1 cellular context compared by ENCODE assay signal in the genomic region with DNA sequence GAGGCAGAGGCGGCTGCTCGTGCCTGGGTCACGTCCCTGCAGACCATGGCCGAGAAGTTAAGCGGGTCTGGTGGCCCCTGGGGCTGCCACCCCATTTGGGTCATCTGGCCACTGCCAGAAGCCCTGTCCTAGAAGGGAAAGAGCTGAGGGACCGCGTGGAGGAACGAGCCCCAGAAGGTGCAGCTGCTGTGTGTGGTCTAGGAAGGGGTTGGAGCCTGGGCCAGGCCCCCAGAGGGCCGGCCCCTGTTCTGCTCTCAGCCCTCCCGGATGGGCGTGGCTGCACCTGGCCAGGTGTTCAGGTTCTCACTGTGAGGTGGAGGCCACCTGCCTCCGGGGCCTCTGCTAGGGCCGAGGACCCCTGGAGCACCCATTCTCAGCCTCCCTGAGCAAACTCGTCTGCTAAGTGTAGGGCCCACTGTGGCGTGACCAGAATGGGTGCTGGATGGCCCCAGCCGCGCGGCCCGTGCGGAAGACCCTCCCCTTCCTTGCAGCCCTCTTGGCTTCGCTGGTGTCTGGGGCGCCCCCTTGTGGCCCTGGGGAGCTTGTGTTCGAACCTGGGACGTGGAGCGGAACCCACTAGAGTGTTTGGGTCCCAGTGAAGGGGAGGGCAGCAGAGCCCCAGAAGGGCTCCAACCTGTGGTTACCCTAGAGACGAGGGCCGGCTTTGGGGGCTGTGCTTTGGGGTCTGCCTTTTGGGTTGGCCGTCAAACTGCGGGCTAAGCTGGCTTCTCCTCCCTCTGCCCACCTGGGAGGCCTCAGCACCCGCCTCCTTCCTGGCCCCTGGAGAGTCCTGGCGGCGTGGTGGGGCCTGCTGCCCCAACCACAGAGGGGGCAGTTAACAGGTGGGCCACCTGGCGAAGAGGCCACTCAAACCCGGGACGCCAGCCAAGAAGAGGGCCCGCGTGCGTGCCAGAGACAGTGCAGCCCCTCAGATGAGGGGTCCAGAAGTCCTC.
TF ChIP-seq lines count a peak whose summit lies in the region.

No MANE protein-coding gene starts in this region.

TF ChIP-seq in HEK293, 187 proteins besides CTCF, POLR2A, EP300 and RAD21 (continued from another document and continues in another):
- TF ChIP-seq, protein P1, sequence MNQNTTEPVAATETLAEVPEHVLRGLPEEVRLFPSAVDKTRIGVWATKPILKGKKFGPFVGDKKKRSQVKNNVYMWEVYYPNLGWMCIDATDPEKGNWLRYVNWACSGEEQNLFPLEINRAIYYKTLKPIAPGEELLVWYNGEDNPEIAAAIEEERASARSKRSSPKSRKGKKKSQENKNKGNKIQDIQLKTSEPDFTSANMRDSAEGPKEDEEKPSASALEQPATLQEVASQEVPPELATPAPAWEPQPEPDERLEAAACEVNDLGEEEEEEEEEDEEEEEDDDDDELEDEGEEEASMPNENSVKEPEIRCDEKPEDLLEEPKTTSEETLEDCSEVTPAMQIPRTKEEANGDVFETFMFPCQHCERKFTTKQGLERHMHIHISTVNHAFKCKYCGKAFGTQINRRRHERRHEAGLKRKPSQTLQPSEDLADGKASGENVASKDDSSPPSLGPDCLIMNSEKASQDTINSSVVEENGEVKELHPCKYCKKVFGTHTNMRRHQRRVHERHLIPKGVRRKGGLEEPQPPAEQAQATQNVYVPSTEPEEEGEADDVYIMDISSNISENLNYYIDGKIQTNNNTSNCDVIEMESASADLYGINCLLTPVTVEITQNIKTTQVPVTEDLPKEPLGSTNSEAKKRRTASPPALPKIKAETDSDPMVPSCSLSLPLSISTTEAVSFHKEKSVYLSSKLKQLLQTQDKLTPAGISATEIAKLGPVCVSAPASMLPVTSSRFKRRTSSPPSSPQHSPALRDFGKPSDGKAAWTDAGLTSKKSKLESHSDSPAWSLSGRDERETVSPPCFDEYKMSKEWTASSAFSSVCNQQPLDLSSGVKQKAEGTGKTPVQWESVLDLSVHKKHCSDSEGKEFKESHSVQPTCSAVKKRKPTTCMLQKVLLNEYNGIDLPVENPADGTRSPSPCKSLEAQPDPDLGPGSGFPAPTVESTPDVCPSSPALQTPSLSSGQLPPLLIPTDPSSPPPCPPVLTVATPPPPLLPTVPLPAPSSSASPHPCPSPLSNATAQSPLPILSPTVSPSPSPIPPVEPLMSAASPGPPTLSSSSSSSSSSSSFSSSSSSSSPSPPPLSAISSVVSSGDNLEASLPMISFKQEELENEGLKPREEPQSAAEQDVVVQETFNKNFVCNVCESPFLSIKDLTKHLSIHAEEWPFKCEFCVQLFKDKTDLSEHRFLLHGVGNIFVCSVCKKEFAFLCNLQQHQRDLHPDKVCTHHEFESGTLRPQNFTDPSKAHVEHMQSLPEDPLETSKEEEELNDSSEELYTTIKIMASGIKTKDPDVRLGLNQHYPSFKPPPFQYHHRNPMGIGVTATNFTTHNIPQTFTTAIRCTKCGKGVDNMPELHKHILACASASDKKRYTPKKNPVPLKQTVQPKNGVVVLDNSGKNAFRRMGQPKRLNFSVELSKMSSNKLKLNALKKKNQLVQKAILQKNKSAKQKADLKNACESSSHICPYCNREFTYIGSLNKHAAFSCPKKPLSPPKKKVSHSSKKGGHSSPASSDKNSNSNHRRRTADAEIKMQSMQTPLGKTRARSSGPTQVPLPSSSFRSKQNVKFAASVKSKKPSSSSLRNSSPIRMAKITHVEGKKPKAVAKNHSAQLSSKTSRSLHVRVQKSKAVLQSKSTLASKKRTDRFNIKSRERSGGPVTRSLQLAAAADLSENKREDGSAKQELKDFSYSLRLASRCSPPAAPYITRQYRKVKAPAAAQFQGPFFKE (tag by site-specific recombination; IDR thresholded peaks at IDR 0.05; ENCODE audit: borderline replicate concordance), result no peak
- TF ChIP-seq, protein P2, sequence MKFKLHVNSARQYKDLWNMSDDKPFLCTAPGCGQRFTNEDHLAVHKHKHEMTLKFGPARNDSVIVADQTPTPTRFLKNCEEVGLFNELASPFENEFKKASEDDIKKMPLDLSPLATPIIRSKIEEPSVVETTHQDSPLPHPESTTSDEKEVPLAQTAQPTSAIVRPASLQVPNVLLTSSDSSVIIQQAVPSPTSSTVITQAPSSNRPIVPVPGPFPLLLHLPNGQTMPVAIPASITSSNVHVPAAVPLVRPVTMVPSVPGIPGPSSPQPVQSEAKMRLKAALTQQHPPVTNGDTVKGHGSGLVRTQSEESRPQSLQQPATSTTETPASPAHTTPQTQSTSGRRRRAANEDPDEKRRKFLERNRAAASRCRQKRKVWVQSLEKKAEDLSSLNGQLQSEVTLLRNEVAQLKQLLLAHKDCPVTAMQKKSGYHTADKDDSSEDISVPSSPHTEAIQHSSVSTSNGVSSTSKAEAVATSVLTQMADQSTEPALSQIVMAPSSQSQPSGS (tag by site-specific recombination; IDR thresholded peaks at IDR 0.05; ENCODE audit: low read depth), result no peak
- TF ChIP-seq ZNF37A (tag by site-specific recombination; IDR thresholded peaks at IDR 0.05) (no peak), SP2 (tag by site-specific recombination; IDR thresholded peaks at IDR 0.05) (peak; percentile 77), TRIM28 (IDR thresholded peaks at IDR 0.05; ENCODE audit: borderline replicate concordance, low read length) (no peak), ZNF175 (tag by site-specific recombination; IDR thresholded peaks at IDR 0.05) (no peak), FEZF1 (tag by site-specific recombination; IDR thresholded peaks at IDR 0.05) (no peak), ZBTB17 (tag by site-specific recombination; IDR thresholded peaks at IDR 0.05) (peak; percentile 40; the same call in 1 of the 2 replicates), ZBTB8A (tag by site-specific recombination; IDR thresholded peaks at IDR 0.05) (peak; percentile 89), ZNF112 (tag by site-specific recombination; IDR thresholded peaks at IDR 0.05) (no peak), ZNF48 (tag by site-specific recombination; IDR thresholded peaks at IDR 0.05) (no peak), ZNF311 (tag by site-specific recombination; IDR thresholded peaks at IDR 0.05; ENCODE audit: borderline replicate concordance) (no peak), ZNF626 (tag by site-specific recombination; IDR thresholded peaks at IDR 0.05) (no peak), HOXD13 (CRISPR knock-in tag; IDR thresholded peaks at IDR 0.05; ENCODE audit: borderline replicate concordance) (no peak), ZNF560 (tag by site-specific recombination; IDR thresholded peaks at IDR 0.05; ENCODE audit: borderline replicate concordance) (no peak), ZFP37 (tag by site-specific recombination; IDR thresholded peaks at IDR 0.05) (no peak), ZNF776 (tag by site-specific recombination; IDR thresholded peaks at IDR 0.05; ENCODE audit: borderline replicate concordance) (no peak), ZNF747 (tag by site-specific recombination; IDR thresholded peaks at IDR 0.05) (no peak), ZSCAN23 (tag by site-specific recombination; IDR thresholded peaks at IDR 0.05) (no peak), ZNF423 (tag by site-specific recombination; IDR thresholded peaks at IDR 0.05) (peak; percentile 60), ZNF621 (tag by site-specific recombination; IDR thresholded peaks at IDR 0.05) (no peak), ZNF341 (tag by site-specific recombination; IDR thresholded peaks at IDR 0.05; ENCODE audit: low read depth) (no peak; the same call in 1 of the 2 replicates)
- TF ChIP-seq, protein P3, sequence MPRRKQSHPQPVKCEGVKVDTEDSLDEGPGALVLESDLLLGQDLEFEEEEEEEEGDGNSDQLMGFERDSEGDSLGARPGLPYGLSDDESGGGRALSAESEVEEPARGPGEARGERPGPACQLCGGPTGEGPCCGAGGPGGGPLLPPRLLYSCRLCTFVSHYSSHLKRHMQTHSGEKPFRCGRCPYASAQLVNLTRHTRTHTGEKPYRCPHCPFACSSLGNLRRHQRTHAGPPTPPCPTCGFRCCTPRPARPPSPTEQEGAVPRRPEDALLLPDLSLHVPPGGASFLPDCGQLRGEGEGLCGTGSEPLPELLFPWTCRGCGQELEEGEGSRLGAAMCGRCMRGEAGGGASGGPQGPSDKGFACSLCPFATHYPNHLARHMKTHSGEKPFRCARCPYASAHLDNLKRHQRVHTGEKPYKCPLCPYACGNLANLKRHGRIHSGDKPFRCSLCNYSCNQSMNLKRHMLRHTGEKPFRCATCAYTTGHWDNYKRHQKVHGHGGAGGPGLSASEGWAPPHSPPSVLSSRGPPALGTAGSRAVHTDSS (tag by site-specific recombination; IDR thresholded peaks at IDR 0.05), result no peak
- TF ChIP-seq, protein P4, sequence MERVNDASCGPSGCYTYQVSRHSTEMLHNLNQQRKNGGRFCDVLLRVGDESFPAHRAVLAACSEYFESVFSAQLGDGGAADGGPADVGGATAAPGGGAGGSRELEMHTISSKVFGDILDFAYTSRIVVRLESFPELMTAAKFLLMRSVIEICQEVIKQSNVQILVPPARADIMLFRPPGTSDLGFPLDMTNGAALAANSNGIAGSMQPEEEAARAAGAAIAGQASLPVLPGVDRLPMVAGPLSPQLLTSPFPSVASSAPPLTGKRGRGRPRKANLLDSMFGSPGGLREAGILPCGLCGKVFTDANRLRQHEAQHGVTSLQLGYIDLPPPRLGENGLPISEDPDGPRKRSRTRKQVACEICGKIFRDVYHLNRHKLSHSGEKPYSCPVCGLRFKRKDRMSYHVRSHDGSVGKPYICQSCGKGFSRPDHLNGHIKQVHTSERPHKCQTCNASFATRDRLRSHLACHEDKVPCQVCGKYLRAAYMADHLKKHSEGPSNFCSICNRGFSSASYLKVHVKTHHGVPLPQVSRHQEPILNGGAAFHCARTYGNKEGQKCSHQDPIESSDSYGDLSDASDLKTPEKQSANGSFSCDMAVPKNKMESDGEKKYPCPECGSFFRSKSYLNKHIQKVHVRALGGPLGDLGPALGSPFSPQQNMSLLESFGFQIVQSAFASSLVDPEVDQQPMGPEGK (tag by site-specific recombination; IDR thresholded peaks at IDR 0.05), result peak; percentile 84
- TF ChIP-seq, protein P5, sequence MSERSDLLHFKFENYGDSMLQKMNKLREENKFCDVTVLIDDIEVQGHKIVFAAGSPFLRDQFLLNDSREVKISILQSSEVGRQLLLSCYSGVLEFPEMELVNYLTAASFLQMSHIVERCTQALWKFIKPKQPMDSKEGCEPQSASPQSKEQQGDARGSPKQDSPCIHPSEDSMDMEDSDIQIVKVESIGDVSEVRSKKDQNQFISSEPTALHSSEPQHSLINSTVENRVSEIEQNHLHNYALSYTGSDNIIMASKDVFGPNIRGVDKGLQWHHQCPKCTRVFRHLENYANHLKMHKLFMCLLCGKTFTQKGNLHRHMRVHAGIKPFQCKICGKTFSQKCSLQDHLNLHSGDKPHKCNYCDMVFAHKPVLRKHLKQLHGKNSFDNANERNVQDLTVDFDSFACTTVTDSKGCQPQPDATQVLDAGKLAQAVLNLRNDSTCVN (tag by site-specific recombination; optimal IDR thresholded peaks at IDR 0.05), result peak; percentile 29
- TF ChIP-seq, protein P6, sequence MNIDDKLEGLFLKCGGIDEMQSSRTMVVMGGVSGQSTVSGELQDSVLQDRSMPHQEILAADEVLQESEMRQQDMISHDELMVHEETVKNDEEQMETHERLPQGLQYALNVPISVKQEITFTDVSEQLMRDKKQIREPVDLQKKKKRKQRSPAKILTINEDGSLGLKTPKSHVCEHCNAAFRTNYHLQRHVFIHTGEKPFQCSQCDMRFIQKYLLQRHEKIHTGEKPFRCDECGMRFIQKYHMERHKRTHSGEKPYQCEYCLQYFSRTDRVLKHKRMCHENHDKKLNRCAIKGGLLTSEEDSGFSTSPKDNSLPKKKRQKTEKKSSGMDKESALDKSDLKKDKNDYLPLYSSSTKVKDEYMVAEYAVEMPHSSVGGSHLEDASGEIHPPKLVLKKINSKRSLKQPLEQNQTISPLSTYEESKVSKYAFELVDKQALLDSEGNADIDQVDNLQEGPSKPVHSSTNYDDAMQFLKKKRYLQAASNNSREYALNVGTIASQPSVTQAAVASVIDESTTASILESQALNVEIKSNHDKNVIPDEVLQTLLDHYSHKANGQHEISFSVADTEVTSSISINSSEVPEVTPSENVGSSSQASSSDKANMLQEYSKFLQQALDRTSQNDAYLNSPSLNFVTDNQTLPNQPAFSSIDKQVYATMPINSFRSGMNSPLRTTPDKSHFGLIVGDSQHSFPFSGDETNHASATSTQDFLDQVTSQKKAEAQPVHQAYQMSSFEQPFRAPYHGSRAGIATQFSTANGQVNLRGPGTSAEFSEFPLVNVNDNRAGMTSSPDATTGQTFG (tag by site-specific recombination; IDR thresholded peaks at IDR 0.05; ENCODE audit: borderline replicate concordance), result no peak
- TF ChIP-seq, protein P7, sequence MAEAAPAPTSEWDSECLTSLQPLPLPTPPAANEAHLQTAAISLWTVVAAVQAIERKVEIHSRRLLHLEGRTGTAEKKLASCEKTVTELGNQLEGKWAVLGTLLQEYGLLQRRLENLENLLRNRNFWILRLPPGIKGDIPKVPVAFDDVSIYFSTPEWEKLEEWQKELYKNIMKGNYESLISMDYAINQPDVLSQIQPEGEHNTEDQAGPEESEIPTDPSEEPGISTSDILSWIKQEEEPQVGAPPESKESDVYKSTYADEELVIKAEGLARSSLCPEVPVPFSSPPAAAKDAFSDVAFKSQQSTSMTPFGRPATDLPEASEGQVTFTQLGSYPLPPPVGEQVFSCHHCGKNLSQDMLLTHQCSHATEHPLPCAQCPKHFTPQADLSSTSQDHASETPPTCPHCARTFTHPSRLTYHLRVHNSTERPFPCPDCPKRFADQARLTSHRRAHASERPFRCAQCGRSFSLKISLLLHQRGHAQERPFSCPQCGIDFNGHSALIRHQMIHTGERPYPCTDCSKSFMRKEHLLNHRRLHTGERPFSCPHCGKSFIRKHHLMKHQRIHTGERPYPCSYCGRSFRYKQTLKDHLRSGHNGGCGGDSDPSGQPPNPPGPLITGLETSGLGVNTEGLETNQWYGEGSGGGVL (tag by site-specific recombination; IDR thresholded peaks at IDR 0.05), result no peak
- TF ChIP-seq, protein P8, sequence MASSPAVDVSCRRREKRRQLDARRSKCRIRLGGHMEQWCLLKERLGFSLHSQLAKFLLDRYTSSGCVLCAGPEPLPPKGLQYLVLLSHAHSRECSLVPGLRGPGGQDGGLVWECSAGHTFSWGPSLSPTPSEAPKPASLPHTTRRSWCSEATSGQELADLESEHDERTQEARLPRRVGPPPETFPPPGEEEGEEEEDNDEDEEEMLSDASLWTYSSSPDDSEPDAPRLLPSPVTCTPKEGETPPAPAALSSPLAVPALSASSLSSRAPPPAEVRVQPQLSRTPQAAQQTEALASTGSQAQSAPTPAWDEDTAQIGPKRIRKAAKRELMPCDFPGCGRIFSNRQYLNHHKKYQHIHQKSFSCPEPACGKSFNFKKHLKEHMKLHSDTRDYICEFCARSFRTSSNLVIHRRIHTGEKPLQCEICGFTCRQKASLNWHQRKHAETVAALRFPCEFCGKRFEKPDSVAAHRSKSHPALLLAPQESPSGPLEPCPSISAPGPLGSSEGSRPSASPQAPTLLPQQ (tag by site-specific recombination; IDR thresholded peaks at IDR 0.05), result peak; percentile 89
- TF ChIP-seq, protein P9, sequence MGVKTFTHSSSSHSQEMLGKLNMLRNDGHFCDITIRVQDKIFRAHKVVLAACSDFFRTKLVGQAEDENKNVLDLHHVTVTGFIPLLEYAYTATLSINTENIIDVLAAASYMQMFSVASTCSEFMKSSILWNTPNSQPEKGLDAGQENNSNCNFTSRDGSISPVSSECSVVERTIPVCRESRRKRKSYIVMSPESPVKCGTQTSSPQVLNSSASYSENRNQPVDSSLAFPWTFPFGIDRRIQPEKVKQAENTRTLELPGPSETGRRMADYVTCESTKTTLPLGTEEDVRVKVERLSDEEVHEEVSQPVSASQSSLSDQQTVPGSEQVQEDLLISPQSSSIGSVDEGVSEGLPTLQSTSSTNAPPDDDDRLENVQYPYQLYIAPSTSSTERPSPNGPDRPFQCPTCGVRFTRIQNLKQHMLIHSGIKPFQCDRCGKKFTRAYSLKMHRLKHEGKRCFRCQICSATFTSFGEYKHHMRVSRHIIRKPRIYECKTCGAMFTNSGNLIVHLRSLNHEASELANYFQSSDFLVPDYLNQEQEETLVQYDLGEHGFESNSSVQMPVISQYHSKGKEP (tag by site-specific recombination; IDR thresholded peaks at IDR 0.05), result no peak
